Comparison of ENCODE assay signal across 2 cellular contexts in the genomic region with DNA sequence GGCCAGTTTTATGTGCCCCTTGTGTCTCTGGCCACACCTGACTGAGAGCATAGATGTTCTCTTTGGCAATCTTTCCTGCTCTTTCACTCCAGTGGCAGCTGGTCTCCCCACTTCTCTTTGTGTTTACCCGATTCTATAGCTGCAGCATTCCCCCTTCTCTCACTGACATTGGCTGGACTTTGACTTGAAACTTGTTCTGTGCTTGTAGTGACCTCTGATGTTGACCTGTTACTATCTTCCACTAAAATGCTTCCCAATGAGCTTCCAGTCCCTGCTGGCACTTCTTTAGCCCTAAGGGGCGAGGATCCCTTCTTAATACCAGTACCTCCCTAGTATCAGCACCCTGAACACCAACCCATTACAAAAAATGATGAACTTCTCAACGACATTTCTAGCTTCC.
TF ChIP-seq lines count a peak whose summit lies in the region.

No MANE protein-coding gene starts in this region.

TF ChIP-seq in HepG2, 621 proteins besides CTCF, POLR2A, EP300 and RAD21 (continued from another document):
- TF ChIP-seq ZGPAT (CRISPR knock-in tag; IDR thresholded peaks at IDR 0.05) (no peak), TAF15 (IDR thresholded peaks at IDR 0.05; ENCODE audit: low read depth, low read length, poor library complexity, severe bottlenecking) (no peak), ZC3H4 (CRISPR knock-in tag; IDR thresholded peaks at IDR 0.05; ENCODE audit: borderline replicate concordance) (no peak), MZF1 (CRISPR knock-in tag; IDR thresholded peaks at IDR 0.05; ENCODE audit: borderline replicate concordance) (no peak)
TF ChIP-seq in HepG2: peak in this region for 0.

TF ChIP-seq in SK-N-SH, 30 proteins besides CTCF, POLR2A, EP300 and RAD21 (continued from another document):
- TF ChIP-seq USF2 (IDR thresholded peaks at IDR 0.05; ENCODE audit: borderline replicate concordance, low read depth, low read length): no peak
